Comparison of ENCODE assay signal across 29 cellular contexts in genomic region chr17:70011750-70012149, GRCh38.
"Had no signal": no experiment of that assay in that cellular context is flagged by ENCODE, and none has a peak within 500 bp of the region (broad histone marks: within the 10 kb centered on the region; RNA-seq: fewer than 3 reads in every experiment).

No MANE protein-coding gene starts in this region.

- H3K27me3 Mint-ChIP-seq: activated CD4-positive, alpha-beta memory T cell treated with anti-CD3 and anti-CD28 coated beads, Interleukin-2, amount 10 ng/mL, durations not matched to agents 7 days and 5 days; activated CD8-positive, alpha-beta memory T cell treated with anti-CD3 and anti-CD28 coated beads, Interleukin-2, amount 10 ng/mL, durations not matched to agents 7 days and 5 days; activated naive CD4-positive, alpha-beta T cell treated with anti-CD3 and anti-CD28 coated beads, Interleukin-2, amount 10 ng/mL, durations not matched to agents 7 days and 5 days; activated naive CD8-positive, alpha-beta T cell; activated naive CD8-positive, alpha-beta T cell treated with anti-CD3 and anti-CD28 coated beads, Interleukin-2, amount 50 U/mL, for 24 hours had no signal

- H3K27ac Mint-ChIP-seq: activated CD4-positive, alpha-beta memory T cell treated with anti-CD3 and anti-CD28 coated beads, Interleukin-2, amount 10 ng/mL, durations not matched to agents 7 days and 5 days; activated CD8-positive, alpha-beta memory T cell treated with anti-CD3 and anti-CD28 coated beads, Interleukin-2, amount 10 ng/mL, durations not matched to agents 7 days and 5 days; activated naive CD4-positive, alpha-beta T cell treated with anti-CD3 and anti-CD28 coated beads, Interleukin-2, amount 10 ng/mL, durations not matched to agents 7 days and 5 days; activated naive CD8-positive, alpha-beta T cell; activated naive CD8-positive, alpha-beta T cell treated with anti-CD3 and anti-CD28 coated beads, Interleukin-2, amount 50 U/mL, for 24 hours had no signal

- H3K9me3 Mint-ChIP-seq: activated CD4-positive, alpha-beta memory T cell treated with anti-CD3 and anti-CD28 coated beads, Interleukin-2, amount 10 ng/mL, durations not matched to agents 7 days and 5 days; activated naive CD4-positive, alpha-beta T cell treated with anti-CD3 and anti-CD28 coated beads, Interleukin-2, amount 10 ng/mL, durations not matched to agents 7 days and 5 days; activated naive CD8-positive, alpha-beta T cell treated with anti-CD3 and anti-CD28 coated beads, Interleukin-2, amount 50 U/mL, for 24 hours had no signal

- H3K4me3 Mint-ChIP-seq: activated CD4-positive, alpha-beta memory T cell treated with anti-CD3 and anti-CD28 coated beads, Interleukin-2, amount 10 ng/mL, durations not matched to agents 7 days and 5 days; activated CD8-positive, alpha-beta memory T cell treated with anti-CD3 and anti-CD28 coated beads, Interleukin-2, amount 10 ng/mL, durations not matched to agents 7 days and 5 days; activated naive CD4-positive, alpha-beta T cell treated with anti-CD3 and anti-CD28 coated beads, Interleukin-2, amount 10 ng/mL, durations not matched to agents 7 days and 5 days; activated naive CD8-positive, alpha-beta T cell; activated naive CD8-positive, alpha-beta T cell treated with anti-CD3 and anti-CD28 coated beads, Interleukin-2, amount 50 U/mL, for 24 hours had no signal

- FAIRE-seq: RCC 7860 had no signal

- DNase-seq: activated CD4-positive, alpha-beta memory T cell treated with anti-CD3 and anti-CD28 coated beads, Interleukin-2, amount 10 ng/mL, durations not matched to agents 7 days and 5 days; activated CD4-positive, alpha-beta T cell treated with anti-CD3 and anti-CD28 coated beads for 1 hour; activated CD4-positive, alpha-beta T cell treated with anti-CD3 and anti-CD28 coated beads for 48 hours; activated CD4-positive, CD25-positive, alpha-beta regulatory T cell; activated CD8-positive, alpha-beta memory T cell treated with anti-CD3 and anti-CD28 coated beads for 24 hours; activated CD8-positive, alpha-beta memory T cell treated with anti-CD3 and anti-CD28 coated beads, Interleukin-2, amount 10 ng/mL, durations not matched to agents 7 days and 5 days; activated CD8-positive, alpha-beta memory T cell treated with anti-CD3 and anti-CD28 coated beads, Interleukin-2, amount 50 U/mL, for 48 hours; activated effector memory CD4-positive, alpha-beta T cell treated with Interleukin-2 at 50 U/mL for 16 hours; activated naive CD4-positive, alpha-beta T cell treated with anti-CD3 and anti-CD28 coated beads, Interleukin-2, amount 10 ng/mL, durations not matched to agents 7 days and 5 days; activated naive CD8-positive, alpha-beta T cell treated with anti-CD3 and anti-CD28 coated beads, Interleukin-2, amount 50 U/mL, for 24 hours; activated T-cell treated with anti-CD3 and anti-CD28 coated beads, Interleukin-2, amount 50 U/mL, for 48 hours; brain microvascular endothelial cell; central memory CD4-positive, alpha-beta T cell; Karpas-422; KBM-7; NCI-H1105; NCI-H1417 treated with DMSO at 0.1 percent for 48 hours; NCI-H187 treated with DMSO at 0.1 percent for 48 hours; NCI-H2081; NCI-H226; NCI-H69; NCI-H82; NK-92 treated with Interleukin-12 subunit alpha and Interleukin-12 subunit beta, amount 100 ng/mL, for 24 hours; PC-9; Right ventricle myocardium superior; T1000; WERI-Rb-1 had no signal

- ATAC-seq: activated CD8-positive, alpha-beta memory T cell treated with anti-CD3 and anti-CD28 coated beads, Interleukin-2, amount 10 ng/mL, durations not matched to agents 7 days and 5 days; activated naive CD8-positive, alpha-beta T cell treated with anti-CD3 and anti-CD28 coated beads, Interleukin-2, amount 50 U/mL, for 24 hours had no signal

- H3K36me3 Mint-ChIP-seq: activated CD8-positive, alpha-beta memory T cell treated with anti-CD3 and anti-CD28 coated beads, Interleukin-2, amount 10 ng/mL, durations not matched to agents 7 days and 5 days; activated naive CD4-positive, alpha-beta T cell treated with anti-CD3 and anti-CD28 coated beads, Interleukin-2, amount 10 ng/mL, durations not matched to agents 7 days and 5 days; activated naive CD8-positive, alpha-beta T cell had no signal

- H3K4me1 Mint-ChIP-seq: activated CD4-positive, alpha-beta memory T cell treated with anti-CD3 and anti-CD28 coated beads, Interleukin-2, amount 10 ng/mL, durations not matched to agents 7 days and 5 days; activated CD8-positive, alpha-beta memory T cell treated with anti-CD3 and anti-CD28 coated beads, Interleukin-2, amount 10 ng/mL, durations not matched to agents 7 days and 5 days; activated naive CD4-positive, alpha-beta T cell treated with anti-CD3 and anti-CD28 coated beads, Interleukin-2, amount 10 ng/mL, durations not matched to agents 7 days and 5 days; activated naive CD8-positive, alpha-beta T cell treated with anti-CD3 and anti-CD28 coated beads, Interleukin-2, amount 50 U/mL, for 24 hours had no signal
